In genomic region chr22:32584650-32585049, GRCh38 we compare ENCODE assay signal across 15 cellular contexts.
A peak's percentile ranks its signal among the peaks of the same experiment; 100 is the strongest.
DNase-seq lines count a peak whose midpoint lies in the region; ATAC-seq and TF ChIP-seq lines count a peak whose summit lies in the region.
"Had no signal": no experiment of that assay in that cellular context is flagged by ENCODE, and none has a peak within 500 bp of the region (broad histone marks: within the 10 kb centered on the region; RNA-seq: fewer than 3 reads in every experiment).

No MANE protein-coding gene starts in this region.

- no peak overlapping the region for H3K4me3 Mint-ChIP-seq in progenitor cell of endocrine pancreas (ENCODE audit: low read depth)
- H3K4me3 Mint-ChIP-seq: activated CD4-positive, alpha-beta memory T cell treated with anti-CD3 and anti-CD28 coated beads for 36 hours had no signal

- H3K4me1 Mint-ChIP-seq in progenitor cell of endocrine pancreas (ENCODE audit: low read depth), result peaks cover 16% of the 10 kb centered on the region

- DNase-seq in AG09319 (ENCODE audit: extremely low read depth, low read depth) (peak; percentile 70), RWPE2 (ENCODE audit: low spot score) (no peak), fibroblast of the aortic adventitia (ENCODE audit: low read depth) (peak; percentile 75), progenitor cell of endocrine pancreas (ENCODE audit: low spot score, unreplicated experiment) (no peak), HUDEP-2 (lab: John Stamatoyannopoulos, UW; ENCODE audit: unreplicated experiment in 76 of 76) (no peak), retina (no peak), spleen (no peak), COR-L47 (lab: John Stamatoyannopoulos, UW) (no peak)
- DNase-seq: activated CD4-positive, alpha-beta memory T cell treated with anti-CD3 and anti-CD28 coated beads for 36 hours; DND-41; mesendoderm; NCI-H2081; SHP77; testis had no signal

- H3K27me3 Mint-ChIP-seq in progenitor cell of endocrine pancreas, result no peaks in the 10 kb centered on the region

- intact Hi-C loops in spleen (cut with DNase I; ENCODE audit: low total_unique reads), result no loop called here

- ATAC-seq in RWPE2 (ENCODE audit: low read depth), result peak; percentile 25; the same call in 2 of the 3 replicates

- H3K27ac ChIP-seq in RWPE2 (ENCODE audit: poor library complexity, severe bottlenecking) (peak overlapping the region; percentile 20), spleen (peak overlapping the region in 3 of 8 donors; percentile 1 to 52 (median 2))
- H3K27ac ChIP-seq: BLaER1 had no signal

- H3K27ac Mint-ChIP-seq in progenitor cell of endocrine pancreas, result peak overlapping the region; percentile 73
- H3K27ac Mint-ChIP-seq: activated CD4-positive, alpha-beta memory T cell treated with anti-CD3 and anti-CD28 coated beads for 36 hours had no signal

- peaks cover 3% of the 10 kb centered on the region for H3K9me3 Mint-ChIP-seq in progenitor cell of endocrine pancreas (ENCODE audit: low read depth)

- H3K4me1 ChIP-seq in RWPE2 (ENCODE audit: insufficient read depth, poor library complexity, severe bottlenecking) (peaks cover 16% of the 10 kb centered on the region), spleen (peaks cover 0 to 18% (median 2%) of the 10 kb centered on the region in 6 donors)
- H3K4me1 ChIP-seq: BLaER1, testis had no signal

- H3K36me3 ChIP-seq in RWPE2 (ENCODE audit: low read depth), result no peaks in the 10 kb centered on the region
- no peaks in the 10 kb centered on the region for H3K36me3 ChIP-seq in spleen
- H3K36me3 ChIP-seq: BLaER1 had no signal

- no peak for TF ChIP-seq POLR2A in spleen (IDR thresholded peaks at IDR 0.05)

- no peak for TF ChIP-seq CTCF in AG09319 (IDR thresholded peaks at IDR 0.05; ENCODE audit: low read depth, low read length)
- TF ChIP-seq CTCF in RWPE2 (IDR thresholded peaks at IDR 0.05; ENCODE audit: poor library complexity, severe bottlenecking), result no peak
- no peak for TF ChIP-seq CTCF in fibroblast of the aortic adventitia (IDR thresholded peaks at IDR 0.05; ENCODE audit: insufficient read depth, low read length)
- no peak for TF ChIP-seq CTCF in progenitor cell of endocrine pancreas (IDR thresholded peaks at IDR 0.05; ENCODE audit: unreplicated experiment)
- TF ChIP-seq CTCF in spleen (IDR thresholded peaks at IDR 0.05 in 8 of 11, conservative IDR thresholded peaks at IDR 0.05 in 3 of 11), result no peak

- no peaks in the 10 kb centered on the region for H3K27me3 ChIP-seq in RWPE2 (ENCODE audit: insufficient read depth, poor library complexity, severe bottlenecking)
- no peaks in the 10 kb centered on the region for H3K27me3 ChIP-seq in spleen (replicated peaks in 1 of 7)
- H3K27me3 ChIP-seq: BLaER1, testis had no signal

- H3K9me3 ChIP-seq in RWPE2 (ENCODE audit: severe bottlenecking) (no peaks in the 10 kb centered on the region), spleen (peaks cover 0 to 12% (median 2%) of the 10 kb centered on the region in 8 donors)
- H3K9me3 ChIP-seq: testis had no signal

- H3K4me3 ChIP-seq in RWPE2 (ENCODE audit: severe bottlenecking), result no peak overlapping the region
- no peak overlapping the region for H3K4me3 ChIP-seq in fibroblast of the aortic adventitia (ENCODE audit: low read depth, low read length)
- no peak overlapping the region for H3K4me3 ChIP-seq in spleen
- H3K4me3 ChIP-seq: BLaER1, testis had no signal

- no peaks in the 10 kb centered on the region for H3K36me3 Mint-ChIP-seq in progenitor cell of endocrine pancreas (ENCODE audit: insufficient read depth)
- H3K36me3 Mint-ChIP-seq: activated CD4-positive, alpha-beta memory T cell treated with anti-CD3 and anti-CD28 coated beads for 36 hours had no signal

Comparison
In these comparisons a context has a peak if more than half of its experiments do, and no peak if none do; other contexts are left out.
1. DNase-seq: peak in AG09319 (single experiment) and fibroblast of the aortic adventitia (single experiment); none in RWPE2 (single experiment), progenitor cell of endocrine pancreas (single experiment), HUDEP-2 (0 of 76), retina (single experiment), spleen (single experiment) and COR-L47 (single experiment).